30 cellular contexts compared by ENCODE assay signal in genomic region chr9:123370108-123370507, GRCh38. TPM values are rescaled to one million over a fixed set of nuclear protein-coding genes. Genes with fewer than 3 reads are reported as not detected.
"Had no signal": no experiment of that assay in that cellular context is flagged by ENCODE, and none has a peak within 500 bp of the region (broad histone marks: within the 10 kb centered on the region; RNA-seq: fewer than 3 reads in every experiment).

No MANE protein-coding gene starts in this region.

- H3K4me1 Mint-ChIP-seq: natural killer cell had no signal

- H3K9me3 Mint-ChIP-seq: mesothelial cell of epicardium; natural killer cell; stimulated activated effector memory CD8-positive, alpha-beta T cell treated with anti-CD3 and anti-CD28 coated beads, Interleukin-12 subunit alpha, Interleukin-12 subunit beta, amount 100 ng/mL, for 72 hours; stimulated activated naive CD8-positive, alpha-beta T cell treated with anti-CD3 and anti-CD28 coated beads, Interleukin-15, Interleukin-2, amounts not matched to agents 100 ng/mL and 50 ng/mL, for 24 hours had no signal

- H3K36me3 Mint-ChIP-seq: natural killer cell; stimulated activated effector memory CD8-positive, alpha-beta T cell treated with anti-CD3 and anti-CD28 coated beads, Interleukin-12 subunit alpha, Interleukin-12 subunit beta, amount 100 ng/mL, for 72 hours had no signal

- H3K36me3 ChIP-seq: heart right ventricle, lower lobe of right lung, neutrophil, ovary, right atrium auricular region, sigmoid colon, spleen, thyroid gland, upper lobe of right lung had no signal

- H3K27ac Mint-ChIP-seq: naive B cell; natural killer cell; progenitor cell of endocrine pancreas; stimulated activated naive CD8-positive, alpha-beta T cell treated with anti-CD3 and anti-CD28 coated beads, Interleukin-15, Interleukin-2, amounts not matched to agents 100 ng/mL and 50 ng/mL, for 24 hours had no signal

- DNase-seq: heart right ventricle; islet precursor cell; left cardiac atrium; lower lobe of right lung; mammary epithelial cell; mesendoderm; naive B cell; natural killer cell; occipital lobe; ovary; sigmoid colon; small intestine; spleen; stimulated activated CD4-positive, alpha-beta T cell treated with anti-CD3 and anti-CD28 coated beads, Interleukin-4, amount 100 ng/mL, for 24 hours; stimulated activated naive CD4-positive, alpha-beta T cell; testis; thyroid gland; trophoblast cell; upper lobe of right lung had no signal

- H3K4me3 Mint-ChIP-seq: mesothelial cell of epicardium; naive B cell; natural killer cell; stimulated activated effector memory CD8-positive, alpha-beta T cell treated with anti-CD3 and anti-CD28 coated beads, Interleukin-12 subunit alpha, Interleukin-12 subunit beta, amount 100 ng/mL, for 72 hours; stimulated activated naive CD8-positive, alpha-beta T cell treated with anti-CD3 and anti-CD28 coated beads, Interleukin-15, Interleukin-2, amounts not matched to agents 100 ng/mL and 50 ng/mL, for 24 hours had no signal

- H3K4me3 ChIP-seq: heart right ventricle, hepatocyte, lower lobe of right lung, ovary, right atrium auricular region, sigmoid colon, spleen, testis, thyroid gland, upper lobe of right lung had no signal

- H3K4me1 ChIP-seq: lower lobe of right lung, testis, upper lobe of right lung had no signal

- H3K27me3 ChIP-seq: ovary, testis had no signal

- H3K27ac ChIP-seq: heart right ventricle, hepatocyte, lower lobe of right lung, neutrophil, ovary, right atrium auricular region, sigmoid colon, spleen, testis, thyroid gland, upper lobe of right lung had no signal

- H3K9me3 ChIP-seq: heart right ventricle, lower lobe of right lung, neutrophil, ovary, right atrium auricular region, sigmoid colon, spleen, testis, thyroid gland, upper lobe of right lung had no signal

- FAIRE-seq: small intestine, urothelium cell line had no signal

RNA-seq across cellular contexts. Expression of gene CRB2, which starts 14.1 kb away (rescaled TPM):
- total RNA-seq: left lobe of liver, lower lobe of right lung, mononuclear cell, natural killer cell, pulmonary artery endothelial cell had no signal
